ENCODE assay signal across 15 cellular contexts in genomic region chr7:111101856-111102646, GRCh38. TPM values are rescaled to one million over a fixed set of nuclear protein-coding genes. Genes with fewer than 3 reads are reported as not detected.
"Had no signal": no experiment of that assay in that cellular context is flagged by ENCODE, and none has a peak within 500 bp of the region (broad histone marks: within the 10 kb centered on the region; RNA-seq: fewer than 3 reads in every experiment).

No MANE protein-coding gene starts in this region.

- H3K27ac Mint-ChIP-seq: endodermal cell; nephron; stimulated activated naive CD8-positive, alpha-beta T cell treated with anti-CD3 and anti-CD28 coated beads, Interleukin-15, Interleukin-2, amounts not matched to agents 100 ng/mL and 50 ng/mL, for 24 hours; type B pancreatic cell had no signal

- H3K36me3 ChIP-seq: adrenal gland, prostate gland had no signal

- H3K27ac ChIP-seq: cardiac muscle cell, prostate gland, skin epidermis had no signal

- H3K27me3 ChIP-seq: adrenal gland, cardiac muscle cell had no signal

- DNase-seq: adrenal gland; endodermal cell; head of caudate nucleus; mesendoderm; right cardiac atrium; SHP77; stimulated activated CD4-positive, alpha-beta T cell treated with anti-CD3 and anti-CD28 coated beads, Interleukin-4, amount 100 ng/mL, for 24 hours; T-helper 2 cell had no signal

- H3K36me3 Mint-ChIP-seq: type B pancreatic cell had no signal

- H3K9me3 Mint-ChIP-seq: endodermal cell; nephron; stimulated activated naive CD8-positive, alpha-beta T cell treated with anti-CD3 and anti-CD28 coated beads, Interleukin-15, Interleukin-2, amounts not matched to agents 100 ng/mL and 50 ng/mL, for 24 hours; type B pancreatic cell had no signal

- ATAC-seq: right cardiac atrium had no signal

- H3K4me3 Mint-ChIP-seq: endodermal cell; nephron; stimulated activated naive CD8-positive, alpha-beta T cell treated with anti-CD3 and anti-CD28 coated beads, Interleukin-15, Interleukin-2, amounts not matched to agents 100 ng/mL and 50 ng/mL, for 24 hours; type B pancreatic cell had no signal

- H3K27me3 Mint-ChIP-seq: stimulated activated naive CD8-positive, alpha-beta T cell treated with anti-CD3 and anti-CD28 coated beads, Interleukin-15, Interleukin-2, amounts not matched to agents 100 ng/mL and 50 ng/mL, for 24 hours; type B pancreatic cell had no signal

- H3K4me3 ChIP-seq: adrenal gland, cardiac muscle cell, prostate gland, skin epidermis had no signal

- H3K9me3 ChIP-seq: adrenal gland, prostate gland had no signal

- H3K4me1 ChIP-seq: prostate gland had no signal

RNA-seq across cellular contexts. Expression of gene LRRN3, which starts 11.1 kb away (rescaled TPM):
- total RNA-seq: epithelial cell of proximal tubule had no signal
